1 cellular context compared by ENCODE assay signal in the genomic region with DNA sequence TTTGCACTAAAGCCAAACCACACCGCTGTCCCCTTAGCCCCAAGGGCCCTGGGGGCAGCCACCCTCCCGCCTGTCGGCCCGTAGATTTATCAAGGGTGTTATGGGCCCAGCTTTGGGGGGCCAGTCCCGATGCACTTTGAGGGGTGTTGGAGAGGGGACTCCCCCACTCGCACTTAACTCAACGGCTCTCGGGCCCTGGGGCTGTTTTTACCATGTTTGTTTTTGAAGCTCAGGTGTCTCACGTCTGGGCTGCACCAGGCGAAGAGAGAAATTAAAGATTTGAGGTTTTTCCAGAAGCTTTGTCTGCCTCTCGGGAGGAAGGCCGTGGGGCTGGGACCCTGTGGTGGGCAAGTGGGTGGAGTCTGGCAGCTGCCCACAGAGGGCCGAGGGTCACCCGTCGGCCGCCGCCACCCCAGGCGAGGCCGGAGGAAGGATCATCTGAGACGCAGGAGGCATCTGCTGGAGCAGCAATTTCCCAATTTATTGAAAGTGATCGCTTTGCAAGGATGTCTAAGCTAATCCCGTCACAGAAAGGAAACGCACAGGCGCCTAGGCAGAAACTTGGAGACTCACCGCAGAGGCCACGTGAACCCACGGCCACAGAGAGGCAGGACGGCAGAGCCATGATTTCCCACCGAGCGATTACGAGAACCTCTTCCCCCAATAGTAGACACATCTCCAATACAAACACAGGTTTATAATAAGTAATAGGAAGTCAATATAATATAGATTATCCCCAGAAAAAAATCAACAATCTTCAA.
TF ChIP-seq lines count a peak whose summit lies in the region.

No MANE protein-coding gene starts in this region.

TF ChIP-seq in HepG2, 621 proteins besides CTCF, POLR2A, EP300 and RAD21 (continued from another document):
- TF ChIP-seq, protein P1, sequence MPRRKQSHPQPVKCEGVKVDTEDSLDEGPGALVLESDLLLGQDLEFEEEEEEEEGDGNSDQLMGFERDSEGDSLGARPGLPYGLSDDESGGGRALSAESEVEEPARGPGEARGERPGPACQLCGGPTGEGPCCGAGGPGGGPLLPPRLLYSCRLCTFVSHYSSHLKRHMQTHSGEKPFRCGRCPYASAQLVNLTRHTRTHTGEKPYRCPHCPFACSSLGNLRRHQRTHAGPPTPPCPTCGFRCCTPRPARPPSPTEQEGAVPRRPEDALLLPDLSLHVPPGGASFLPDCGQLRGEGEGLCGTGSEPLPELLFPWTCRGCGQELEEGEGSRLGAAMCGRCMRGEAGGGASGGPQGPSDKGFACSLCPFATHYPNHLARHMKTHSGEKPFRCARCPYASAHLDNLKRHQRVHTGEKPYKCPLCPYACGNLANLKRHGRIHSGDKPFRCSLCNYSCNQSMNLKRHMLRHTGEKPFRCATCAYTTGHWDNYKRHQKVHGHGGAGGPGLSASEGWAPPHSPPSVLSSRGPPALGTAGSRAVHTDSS (CRISPR knock-in tag; conservative IDR thresholded peaks at IDR 0.05): no peak
- TF ChIP-seq ZNF468 (CRISPR knock-in tag; IDR thresholded peaks at IDR 0.05) (no peak), PRMT3 (CRISPR knock-in tag; IDR thresholded peaks at IDR 0.05; ENCODE audit: borderline replicate concordance, low read depth) (no peak), ZNF460 (CRISPR knock-in tag; IDR thresholded peaks at IDR 0.05; ENCODE audit: borderline replicate concordance) (no peak), SOX5 (CRISPR knock-in tag; IDR thresholded peaks at IDR 0.05; ENCODE audit: borderline replicate concordance) (no peak), ZNF660 (CRISPR knock-in tag; IDR thresholded peaks at IDR 0.05; ENCODE audit: borderline replicate concordance, low read depth) (no peak), ZNF30 (CRISPR knock-in tag; IDR thresholded peaks at IDR 0.05) (no peak), ZNF720 (CRISPR knock-in tag; IDR thresholded peaks at IDR 0.05) (no peak), SRSF4 (IDR thresholded peaks at IDR 0.05; ENCODE audit: low read depth, low read length, poor library complexity, severe bottlenecking) (no peak), STAG1 (CRISPR knock-in tag; IDR thresholded peaks at IDR 0.05) (no peak), PAX8 (CRISPR knock-in tag; IDR thresholded peaks at IDR 0.05; ENCODE audit: borderline replicate concordance) (no peak), RORA (CRISPR knock-in tag; IDR thresholded peaks at IDR 0.05) (no peak), ZNF780A (CRISPR knock-in tag; IDR thresholded peaks at IDR 0.05) (no peak), FOSL2 (CRISPR knock-in tag; IDR thresholded peaks at IDR 0.05) (no peak), IKZF1 (IDR thresholded peaks at IDR 0.05) (no peak), KLF9 (CRISPR knock-in tag; IDR thresholded peaks at IDR 0.05; ENCODE audit: low read depth) (no peak), ATF1 (CRISPR knock-in tag; IDR thresholded peaks at IDR 0.05) (no peak), ZNF619 (CRISPR knock-in tag; IDR thresholded peaks at IDR 0.05) (0 out of 2 replicates have a peak, but pooled peaks have one; percentile 34), KDM4B (CRISPR knock-in tag; IDR thresholded peaks at IDR 0.05) (no peak), ZNF550 (CRISPR knock-in tag; IDR thresholded peaks at IDR 0.05; ENCODE audit: borderline replicate concordance) (no peak), HHEX (CRISPR knock-in tag; IDR thresholded peaks at IDR 0.05) (no peak), GLI4 (CRISPR knock-in tag; IDR thresholded peaks at IDR 0.05; ENCODE audit: borderline replicate concordance) (no peak), SSRP1 (CRISPR knock-in tag; IDR thresholded peaks at IDR 0.05) (0 out of 2 replicates have a peak, but pooled peaks have one; percentile 39), SPEN (CRISPR knock-in tag; IDR thresholded peaks at IDR 0.05; ENCODE audit: low read depth) (no peak), ZNF350 (CRISPR knock-in tag; IDR thresholded peaks at IDR 0.05; ENCODE audit: borderline replicate concordance, low read depth) (no peak), CBFB (CRISPR knock-in tag; IDR thresholded peaks at IDR 0.05) (no peak), SMAD9 (CRISPR knock-in tag; IDR thresholded peaks at IDR 0.05) (no peak)
- TF ChIP-seq, protein P2, sequence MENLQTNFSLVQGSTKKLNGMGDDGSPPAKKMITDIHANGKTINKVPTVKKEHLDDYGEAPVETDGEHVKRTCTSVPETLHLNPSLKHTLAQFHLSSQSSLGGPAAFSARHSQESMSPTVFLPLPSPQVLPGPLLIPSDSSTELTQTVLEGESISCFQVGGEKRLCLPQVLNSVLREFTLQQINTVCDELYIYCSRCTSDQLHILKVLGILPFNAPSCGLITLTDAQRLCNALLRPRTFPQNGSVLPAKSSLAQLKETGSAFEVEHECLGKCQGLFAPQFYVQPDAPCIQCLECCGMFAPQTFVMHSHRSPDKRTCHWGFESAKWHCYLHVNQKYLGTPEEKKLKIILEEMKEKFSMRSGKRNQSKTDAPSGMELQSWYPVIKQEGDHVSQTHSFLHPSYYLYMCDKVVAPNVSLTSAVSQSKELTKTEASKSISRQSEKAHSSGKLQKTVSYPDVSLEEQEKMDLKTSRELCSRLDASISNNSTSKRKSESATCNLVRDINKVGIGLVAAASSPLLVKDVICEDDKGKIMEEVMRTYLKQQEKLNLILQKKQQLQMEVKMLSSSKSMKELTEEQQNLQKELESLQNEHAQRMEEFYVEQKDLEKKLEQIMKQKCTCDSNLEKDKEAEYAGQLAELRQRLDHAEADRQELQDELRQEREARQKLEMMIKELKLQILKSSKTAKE (CRISPR knock-in tag; IDR thresholded peaks at IDR 0.05; ENCODE audit: borderline replicate concordance): no peak
- TF ChIP-seq, protein P3, sequence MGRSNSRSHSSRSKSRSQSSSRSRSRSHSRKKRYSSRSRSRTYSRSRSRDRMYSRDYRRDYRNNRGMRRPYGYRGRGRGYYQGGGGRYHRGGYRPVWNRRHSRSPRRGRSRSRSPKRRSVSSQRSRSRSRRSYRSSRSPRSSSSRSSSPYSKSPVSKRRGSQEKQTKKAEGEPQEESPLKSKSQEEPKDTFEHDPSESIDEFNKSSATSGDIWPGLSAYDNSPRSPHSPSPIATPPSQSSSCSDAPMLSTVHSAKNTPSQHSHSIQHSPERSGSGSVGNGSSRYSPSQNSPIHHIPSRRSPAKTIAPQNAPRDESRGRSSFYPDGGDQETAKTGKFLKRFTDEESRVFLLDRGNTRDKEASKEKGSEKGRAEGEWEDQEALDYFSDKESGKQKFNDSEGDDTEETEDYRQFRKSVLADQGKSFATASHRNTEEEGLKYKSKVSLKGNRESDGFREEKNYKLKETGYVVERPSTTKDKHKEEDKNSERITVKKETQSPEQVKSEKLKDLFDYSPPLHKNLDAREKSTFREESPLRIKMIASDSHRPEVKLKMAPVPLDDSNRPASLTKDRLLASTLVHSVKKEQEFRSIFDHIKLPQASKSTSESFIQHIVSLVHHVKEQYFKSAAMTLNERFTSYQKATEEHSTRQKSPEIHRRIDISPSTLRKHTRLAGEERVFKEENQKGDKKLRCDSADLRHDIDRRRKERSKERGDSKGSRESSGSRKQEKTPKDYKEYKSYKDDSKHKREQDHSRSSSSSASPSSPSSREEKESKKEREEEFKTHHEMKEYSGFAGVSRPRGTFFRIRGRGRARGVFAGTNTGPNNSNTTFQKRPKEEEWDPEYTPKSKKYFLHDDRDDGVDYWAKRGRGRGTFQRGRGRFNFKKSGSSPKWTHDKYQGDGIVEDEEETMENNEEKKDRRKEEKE (IDR thresholded peaks at IDR 0.05): no peak
- TF ChIP-seq, protein P4, sequence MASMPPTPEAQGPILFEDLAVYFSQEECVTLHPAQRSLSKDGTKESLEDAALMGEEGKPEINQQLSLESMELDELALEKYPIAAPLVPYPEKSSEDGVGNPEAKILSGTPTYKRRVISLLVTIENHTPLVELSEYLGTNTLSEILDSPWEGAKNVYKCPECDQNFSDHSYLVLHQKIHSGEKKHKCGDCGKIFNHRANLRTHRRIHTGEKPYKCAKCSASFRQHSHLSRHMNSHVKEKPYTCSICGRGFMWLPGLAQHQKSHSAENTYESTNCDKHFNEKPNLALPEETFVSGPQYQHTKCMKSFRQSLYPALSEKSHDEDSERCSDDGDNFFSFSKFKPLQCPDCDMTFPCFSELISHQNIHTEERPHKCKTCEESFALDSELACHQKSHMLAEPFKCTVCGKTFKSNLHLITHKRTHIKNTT (CRISPR knock-in tag; IDR thresholded peaks at IDR 0.05): no peak
- TF ChIP-seq, protein P5, sequence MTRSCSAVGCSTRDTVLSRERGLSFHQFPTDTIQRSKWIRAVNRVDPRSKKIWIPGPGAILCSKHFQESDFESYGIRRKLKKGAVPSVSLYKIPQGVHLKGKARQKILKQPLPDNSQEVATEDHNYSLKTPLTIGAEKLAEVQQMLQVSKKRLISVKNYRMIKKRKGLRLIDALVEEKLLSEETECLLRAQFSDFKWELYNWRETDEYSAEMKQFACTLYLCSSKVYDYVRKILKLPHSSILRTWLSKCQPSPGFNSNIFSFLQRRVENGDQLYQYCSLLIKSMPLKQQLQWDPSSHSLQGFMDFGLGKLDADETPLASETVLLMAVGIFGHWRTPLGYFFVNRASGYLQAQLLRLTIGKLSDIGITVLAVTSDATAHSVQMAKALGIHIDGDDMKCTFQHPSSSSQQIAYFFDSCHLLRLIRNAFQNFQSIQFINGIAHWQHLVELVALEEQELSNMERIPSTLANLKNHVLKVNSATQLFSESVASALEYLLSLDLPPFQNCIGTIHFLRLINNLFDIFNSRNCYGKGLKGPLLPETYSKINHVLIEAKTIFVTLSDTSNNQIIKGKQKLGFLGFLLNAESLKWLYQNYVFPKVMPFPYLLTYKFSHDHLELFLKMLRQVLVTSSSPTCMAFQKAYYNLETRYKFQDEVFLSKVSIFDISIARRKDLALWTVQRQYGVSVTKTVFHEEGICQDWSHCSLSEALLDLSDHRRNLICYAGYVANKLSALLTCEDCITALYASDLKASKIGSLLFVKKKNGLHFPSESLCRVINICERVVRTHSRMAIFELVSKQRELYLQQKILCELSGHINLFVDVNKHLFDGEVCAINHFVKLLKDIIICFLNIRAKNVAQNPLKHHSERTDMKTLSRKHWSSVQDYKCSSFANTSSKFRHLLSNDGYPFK (CRISPR knock-in tag; IDR thresholded peaks at IDR 0.05; ENCODE audit: borderline replicate concordance): no peak
- TF ChIP-seq, protein P6, sequence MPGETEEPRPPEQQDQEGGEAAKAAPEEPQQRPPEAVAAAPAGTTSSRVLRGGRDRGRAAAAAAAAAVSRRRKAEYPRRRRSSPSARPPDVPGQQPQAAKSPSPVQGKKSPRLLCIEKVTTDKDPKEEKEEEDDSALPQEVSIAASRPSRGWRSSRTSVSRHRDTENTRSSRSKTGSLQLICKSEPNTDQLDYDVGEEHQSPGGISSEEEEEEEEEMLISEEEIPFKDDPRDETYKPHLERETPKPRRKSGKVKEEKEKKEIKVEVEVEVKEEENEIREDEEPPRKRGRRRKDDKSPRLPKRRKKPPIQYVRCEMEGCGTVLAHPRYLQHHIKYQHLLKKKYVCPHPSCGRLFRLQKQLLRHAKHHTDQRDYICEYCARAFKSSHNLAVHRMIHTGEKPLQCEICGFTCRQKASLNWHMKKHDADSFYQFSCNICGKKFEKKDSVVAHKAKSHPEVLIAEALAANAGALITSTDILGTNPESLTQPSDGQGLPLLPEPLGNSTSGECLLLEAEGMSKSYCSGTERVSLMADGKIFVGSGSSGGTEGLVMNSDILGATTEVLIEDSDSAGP (CRISPR knock-in tag; IDR thresholded peaks at IDR 0.05; ENCODE audit: borderline replicate concordance): no peak
- TF ChIP-seq, protein P7, sequence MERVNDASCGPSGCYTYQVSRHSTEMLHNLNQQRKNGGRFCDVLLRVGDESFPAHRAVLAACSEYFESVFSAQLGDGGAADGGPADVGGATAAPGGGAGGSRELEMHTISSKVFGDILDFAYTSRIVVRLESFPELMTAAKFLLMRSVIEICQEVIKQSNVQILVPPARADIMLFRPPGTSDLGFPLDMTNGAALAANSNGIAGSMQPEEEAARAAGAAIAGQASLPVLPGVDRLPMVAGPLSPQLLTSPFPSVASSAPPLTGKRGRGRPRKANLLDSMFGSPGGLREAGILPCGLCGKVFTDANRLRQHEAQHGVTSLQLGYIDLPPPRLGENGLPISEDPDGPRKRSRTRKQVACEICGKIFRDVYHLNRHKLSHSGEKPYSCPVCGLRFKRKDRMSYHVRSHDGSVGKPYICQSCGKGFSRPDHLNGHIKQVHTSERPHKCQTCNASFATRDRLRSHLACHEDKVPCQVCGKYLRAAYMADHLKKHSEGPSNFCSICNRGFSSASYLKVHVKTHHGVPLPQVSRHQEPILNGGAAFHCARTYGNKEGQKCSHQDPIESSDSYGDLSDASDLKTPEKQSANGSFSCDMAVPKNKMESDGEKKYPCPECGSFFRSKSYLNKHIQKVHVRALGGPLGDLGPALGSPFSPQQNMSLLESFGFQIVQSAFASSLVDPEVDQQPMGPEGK (CRISPR knock-in tag; IDR thresholded peaks at IDR 0.05): no peak
TF ChIP-seq in HepG2: peak in this region for 15.
